11 cellular contexts compared by ENCODE assay signal in genomic region chr12:132475304-132476037, GRCh38. TPM values are rescaled to one million over a fixed set of nuclear protein-coding genes. Genes with fewer than 3 reads are reported as not detected.
A peak's percentile ranks its signal among the peaks of the same experiment; 100 is the strongest.
DNase-seq lines count a peak whose midpoint lies in the region; ATAC-seq and TF ChIP-seq lines count a peak whose summit lies in the region.
"Had no signal": no experiment of that assay in that cellular context is flagged by ENCODE, and none has a peak within 500 bp of the region (broad histone marks: within the 10 kb centered on the region; RNA-seq: fewer than 3 reads in every experiment).

No MANE protein-coding gene starts in this region.

- H3K9ac ChIP-seq in BLaER1: peak overlapping the region; percentile 64; the same call in 1 of the 2 replicates

- no peaks in the 10 kb centered on the region for H4K20me1 ChIP-seq in BLaER1

- DNase-seq in GM03348 (ENCODE audit: low spot score) (peak; percentile 56), T-helper 1 cell (peak in 4 of 5 donors; percentile 26 to 38 (median 31)), transverse colon (no peak), esophagus squamous epithelium (lab: John Stamatoyannopoulos, UW) (no peak), GM13976 (ENCODE audit: low spot score) (no peak)
- peak; percentile 37 for DNase-seq in effector CD4-positive, alpha-beta T cell
- DNase-seq: activated effector memory CD4-positive, alpha-beta T cell treated with anti-CD3 and anti-CD28 coated beads, Interleukin-2, amount 50 U/mL, for 16 hours; Kasumi-1 had no signal

- TF ChIP-seq POLR2A in transverse colon (IDR thresholded peaks at IDR 0.05) (no peak), esophagus squamous epithelium (IDR thresholded peaks at IDR 0.05) (no peak)

- no peak for TF ChIP-seq EP300 in transverse colon (IDR thresholded peaks at IDR 0.05; ENCODE audit: low read depth)

- H3K9me3 ChIP-seq in BLaER1 (no peaks in the 10 kb centered on the region), transverse colon (no peaks in the 10 kb centered on the region), esophagus squamous epithelium (no peaks in the 10 kb centered on the region)
- H3K9me3 ChIP-seq: ovary had no signal

- TF ChIP-seq CTCF in transverse colon (IDR thresholded peaks at IDR 0.05) (no peak), esophagus squamous epithelium (IDR thresholded peaks at IDR 0.05) (no peak), GM13976 (IDR thresholded peaks at IDR 0.05; ENCODE audit: borderline replicate concordance, control extremely low read depth, extremely low read depth, insufficient read depth, missing control alignments) (no peak)

- no peaks in the 10 kb centered on the region for H3K27me3 ChIP-seq in BLaER1
- no peaks in the 10 kb centered on the region for H3K27me3 ChIP-seq in transverse colon
- peaks cover 0 to 37% (median 0%) of the 10 kb centered on the region in 4 donors for H3K27me3 ChIP-seq in esophagus squamous epithelium
- H3K27me3 ChIP-seq: ovary had no signal

- peak overlapping the region; percentile 84 for H3K27ac ChIP-seq in BLaER1
- no peak overlapping the region for H3K27ac ChIP-seq in transverse colon
- peak overlapping the region in 2 of 4 donors; percentile 29 to 34 for H3K27ac ChIP-seq in esophagus squamous epithelium
- H3K27ac ChIP-seq: ovary had no signal

- no peak for ATAC-seq in GM21737 (IDR thresholded peaks at IDR 0.05; ENCODE audit: unreplicated experiment)

- H3K36me3 ChIP-seq in BLaER1 (no peaks in the 10 kb centered on the region), transverse colon (no peaks in the 10 kb centered on the region), esophagus squamous epithelium (no peaks in the 10 kb centered on the region)
- H3K36me3 ChIP-seq: ovary had no signal

- 92% methylated on average over 29 of the region's 47 CpGs; no CpG with 5 or more reads in 1 of the 2 donors for WGBS in transverse colon (ENCODE audit: low coverage in 1 of 2), 2 donors
- whole genome bisulfite sequencing in esophagus squamous epithelium, 2 donors: 80 to 85% methylated on average over 1 to 9 of the region's 47 CpGs

- H3K4me3 ChIP-seq in BLaER1 (peak overlapping the region; percentile 52), transverse colon (no peak overlapping the region), esophagus squamous epithelium (no peak overlapping the region)
- H3K4me3 ChIP-seq: ovary had no signal

- peaks cover 70% of the 10 kb centered on the region for H3K4me1 ChIP-seq in BLaER1
- H3K4me1 ChIP-seq in transverse colon: no peaks in the 10 kb centered on the region
- H3K4me1 ChIP-seq in esophagus squamous epithelium: peaks cover 0 to 9% (median 0%) of the 10 kb centered on the region in 3 donors

- H3K4me2 ChIP-seq in BLaER1: peak overlapping the region; percentile 94

- intact Hi-C loops in transverse colon (cut with DNase I; ENCODE audit: low total_unique reads) (no loop called here), esophagus squamous epithelium (cut with DNase I) (no loop called here)

- in situ Hi-C loops in transverse colon (cut with MboI; ENCODE audit: low pct_ligation_motif_present in 1 of 4, low pct_unique_long_range_greater_than_20kb in 1 of 4, low sequenced_read_pairs in 3 of 4): no loop called here
- in situ Hi-C loops in GM13976 (cut with MboI; ENCODE audit: low sequenced_read_pairs, unreplicated experiment): no loop called here

RNA-seq across cellular contexts. Expression of gene FBRSL1, which starts 14.5 kb away (rescaled TPM):
- total RNA-seq in transverse colon (100 to 1,000 TPM in 1 of 4 donors, 10 to 100 TPM in 3; 23.3 to 306 (median 49.7) TPM), esophagus squamous epithelium (10 to 100 TPM in 3 of 4 donors, 1 to 10 TPM in 1; 5.9 to 34.3 (median 23.4) TPM)

Comparison
In these comparisons a context has a peak if more than half of its experiments do, and no peak if none do; other contexts are left out.
1. DNase-seq: peak in GM03348 (single experiment), T-helper 1 cell (4 of 5) and effector CD4-positive, alpha-beta T cell (single experiment); none in transverse colon (single experiment), esophagus squamous epithelium (single experiment) and GM13976 (single experiment).